In genomic region chr10:94362360-94363250, GRCh38 we compare ENCODE assay signal across 1 cellular context.
TF ChIP-seq lines count a peak whose summit lies in the region.

Gene NOC3L (minus strand): TSS chr10:94362939. CDS start chr10:94362838, 101 bp downstream.

TF ChIP-seq in HepG2, 621 proteins besides CTCF, POLR2A, EP300 and RAD21 (continued from another document and continues in another):
- TF ChIP-seq NFKBIZ (CRISPR knock-in tag; IDR thresholded peaks at IDR 0.05) (peak; percentile 89; the same call in 1 of the 2 replicates), ZBTB34 (CRISPR knock-in tag; IDR thresholded peaks at IDR 0.05) (peak; percentile 92; the same call in 1 of the 2 replicates), TFDP2 (CRISPR knock-in tag; IDR thresholded peaks at IDR 0.05) (peak; percentile 98), MAX (IDR thresholded peaks at IDR 0.05) (peak; percentile 100), ZNF670 (CRISPR knock-in tag; IDR thresholded peaks at IDR 0.05; ENCODE audit: borderline replicate concordance) (peak; percentile 95), NKX3-1 (CRISPR knock-in tag; IDR thresholded peaks at IDR 0.05) (peak; percentile 98; the same call in 1 of the 2 replicates), KMT2B (CRISPR knock-in tag; IDR thresholded peaks at IDR 0.05) (peak; percentile 98), PCBP2 (optimal IDR thresholded peaks at IDR 0.05; ENCODE audit: low read depth, low read length, poor library complexity, severe bottlenecking) (no peak), ZNF839 (CRISPR knock-in tag; IDR thresholded peaks at IDR 0.05; ENCODE audit: borderline replicate concordance) (0 out of 2 replicates have a peak, but pooled peaks have one; percentile 73), ZNF546 (CRISPR knock-in tag; conservative IDR thresholded peaks at IDR 0.05) (peak; percentile 97), FOSL1 (CRISPR knock-in tag; IDR thresholded peaks at IDR 0.05; ENCODE audit: borderline replicate concordance) (no peak), ZNF674 (CRISPR knock-in tag; IDR thresholded peaks at IDR 0.05; ENCODE audit: low read depth) (0 out of 2 replicates have a peak, but pooled peaks have one; percentile 82), ZNF296 (CRISPR knock-in tag; conservative IDR thresholded peaks at IDR 0.05) (peak; percentile 70; the same call in 1 of the 2 replicates), XBP1 (CRISPR knock-in tag; IDR thresholded peaks at IDR 0.05) (peak; percentile 61; the same call in 1 of the 2 replicates), ZMYM3 (CRISPR knock-in tag; IDR thresholded peaks at IDR 0.05) (peak; percentile 61; the same call in 1 of the 2 replicates), SP2 (CRISPR knock-in tag; IDR thresholded peaks at IDR 0.05) (peak; percentile 95), ISX (CRISPR knock-in tag; conservative IDR thresholded peaks at IDR 0.05) (peak; percentile 97), ZNF225 (CRISPR knock-in tag; IDR thresholded peaks at IDR 0.05) (peak; percentile 90), REXO4 (CRISPR knock-in tag; IDR thresholded peaks at IDR 0.05; ENCODE audit: borderline replicate concordance) (peak; percentile 95), ATRX (CRISPR knock-in tag; IDR thresholded peaks at IDR 0.05; ENCODE audit: borderline replicate concordance) (no peak), ZNF790 (CRISPR knock-in tag; IDR thresholded peaks at IDR 0.05; ENCODE audit: borderline replicate concordance) (peak; percentile 93; the same call in 1 of the 2 replicates), ZFP62 (CRISPR knock-in tag; IDR thresholded peaks at IDR 0.05) (no peak), JDP2 (CRISPR knock-in tag; IDR thresholded peaks at IDR 0.05; ENCODE audit: borderline replicate concordance) (peak; percentile 54; the same call in 1 of the 2 replicates), ZNF460 (CRISPR knock-in tag; IDR thresholded peaks at IDR 0.05; ENCODE audit: borderline replicate concordance) (peak; percentile 34; the same call in 1 of the 2 replicates), TRIM24 (CRISPR knock-in tag; IDR thresholded peaks at IDR 0.05) (no peak), ZFP36L1 (CRISPR knock-in tag; IDR thresholded peaks at IDR 0.05) (peak; percentile 89), FOXC1 (CRISPR knock-in tag; IDR thresholded peaks at IDR 0.05; ENCODE audit: borderline replicate concordance) (peak; percentile 95), KLF12 (CRISPR knock-in tag; IDR thresholded peaks at IDR 0.05; ENCODE audit: borderline replicate concordance) (0 out of 2 replicates have a peak, but pooled peaks have one; percentile 65), ZNF329 (CRISPR knock-in tag; IDR thresholded peaks at IDR 0.05; ENCODE audit: low read depth) (no peak), REPIN1 (CRISPR knock-in tag; IDR thresholded peaks at IDR 0.05; ENCODE audit: borderline replicate concordance, low read depth) (peak; percentile 98), HOXA5 (CRISPR knock-in tag; IDR thresholded peaks at IDR 0.05) (peak; percentile 94), NR0B2 (CRISPR knock-in tag; IDR thresholded peaks at IDR 0.05) (peak; percentile 99), ZBTB4 (CRISPR knock-in tag; IDR thresholded peaks at IDR 0.05; ENCODE audit: borderline replicate concordance) (peak; percentile 59; the same call in 1 of the 2 replicates), HDAC6 (IDR thresholded peaks at IDR 0.05; ENCODE audit: low read depth, low read length) (no peak), DNMT3B (CRISPR knock-in tag; conservative IDR thresholded peaks at IDR 0.05) (peak; percentile 87; the same call in 1 of the 2 replicates), U2AF1 (optimal IDR thresholded peaks at IDR 0.05; ENCODE audit: low read depth, low read length) (no peak), MED1 (CRISPR knock-in tag; IDR thresholded peaks at IDR 0.05) (peak; percentile 83), MAF1 (CRISPR knock-in tag; IDR thresholded peaks at IDR 0.05; ENCODE audit: borderline replicate concordance) (peak; percentile 84; the same call in 1 of the 2 replicates), ZNF574 (CRISPR knock-in tag; IDR thresholded peaks at IDR 0.05) (peak; percentile 99), BHLHE40 (IDR thresholded peaks at IDR 0.05; ENCODE audit: low read length) (peak; percentile 93), ZFP1 (CRISPR knock-in tag; IDR thresholded peaks at IDR 0.05) (no peak; the same call in 1 of the 2 replicates), NR2F1 (CRISPR knock-in tag; IDR thresholded peaks at IDR 0.05) (no peak), ARNT2 (CRISPR knock-in tag; IDR thresholded peaks at IDR 0.05; ENCODE audit: low read depth) (peak; percentile 95), FOXA1 (IDR thresholded peaks at IDR 0.05) (no peak), FOXA1 (CRISPR knock-in tag; IDR thresholded peaks at IDR 0.05) (peak; percentile 81), ZNF562 (CRISPR knock-in tag; IDR thresholded peaks at IDR 0.05; ENCODE audit: borderline replicate concordance) (peak; percentile 96), ZNF75D (CRISPR knock-in tag; IDR thresholded peaks at IDR 0.05; ENCODE audit: borderline replicate concordance) (peak; percentile 96), MAZ (IDR thresholded peaks at IDR 0.05; ENCODE audit: borderline replicate concordance, low read depth, low read length) (peak; percentile 52; the same call in 1 of the 2 replicates), MAZ (CRISPR knock-in tag; IDR thresholded peaks at IDR 0.05; ENCODE audit: low read depth) (peak; percentile 90), ZNF781 (CRISPR knock-in tag; IDR thresholded peaks at IDR 0.05; ENCODE audit: borderline replicate concordance, not compliant biosample characterization) (peak; percentile 97)
